In genomic region chr17:8745586-8746500, GRCh38 we compare ENCODE assay signal across 8 cellular contexts. TPM values are rescaled to one million over a fixed set of nuclear protein-coding genes. Genes with fewer than 3 reads are reported as not detected.
DNase-seq lines count a peak whose midpoint lies in the region; ATAC-seq lines count a peak whose summit lies in the region.

No MANE protein-coding gene starts in this region.

- peak; percentile 63 for ATAC-seq in GM21723 (IDR thresholded peaks at IDR 0.05; ENCODE audit: unreplicated experiment)

- DNase-seq in CD1c-positive myeloid dendritic cell (ENCODE audit: extremely low spot score) (peak; percentile 84), NCI-H1105 (lab: John Stamatoyannopoulos, UW) (peak; percentile 48), ecto neural progenitor cell (ENCODE audit: low spot score) (peak; percentile 94), lung microvascular endothelial cell (ENCODE audit: low read depth in 2 of 2) (peak; percentile 23 to 73), NCI-H226 (no peak)
- peak; percentile 83 to 85 for DNase-seq in activated CD4-positive, alpha-beta T cell treated with anti-CD3 and anti-CD28 coated beads, Interleukin-2, amount 50 U/mL, for 48 hours
- peak; percentile 58 to 75 (median 67) for DNase-seq in stimulated activated CD4-positive, alpha-beta T cell treated with anti-CD3 and anti-CD28 coated beads, TNF-alpha, amount 100 ng/mL, for 4 hours (ENCODE audit: low read depth in 3 of 3)

RNA-seq across cellular contexts. Expression of gene CCDC42, which starts 1.2 kb away (rescaled TPM):
- not detected in 2 replicates for total RNA-seq in lung microvascular endothelial cell

RNA-seq across cellular contexts. Expression of gene SPDYE4, which starts 12.5 kb away (rescaled TPM):
- not detected in 2 replicates for total RNA-seq in lung microvascular endothelial cell

RNA-seq across cellular contexts. Expression of gene MFSD6L, which starts 53.3 kb away (rescaled TPM):
- not detected in 2 replicates for total RNA-seq in lung microvascular endothelial cell
